14 cellular contexts compared by ENCODE assay signal in genomic region chr1:76068542-76068941, GRCh38. TPM values are rescaled to one million over a fixed set of nuclear protein-coding genes. Genes with fewer than 3 reads are reported as not detected.
A peak's percentile ranks its signal among the peaks of the same experiment; 100 is the strongest.
DNase-seq lines count a peak whose midpoint lies in the region; ATAC-seq and TF ChIP-seq lines count a peak whose summit lies in the region.
"Had no signal": no experiment of that assay in that cellular context is flagged by ENCODE, and none has a peak within 500 bp of the region (broad histone marks: within the 10 kb centered on the region; RNA-seq: fewer than 3 reads in every experiment).

No MANE protein-coding gene starts in this region.

- TF ChIP-seq CTCF in PC-9 (conservative IDR thresholded peaks at IDR 0.05) (no peak), osteoblast (IDR thresholded peaks at IDR 0.05; ENCODE audit: extremely low read depth, low read depth, low read length) (no peak)

- no peaks in the 10 kb centered on the region for H3K79me2 ChIP-seq in PC-9 (ENCODE audit: low read depth)
- H3K79me2 ChIP-seq in osteoblast (ENCODE audit: insufficient read depth, low read length), result no peaks in the 10 kb centered on the region

- H3K4me2 ChIP-seq in PC-9 (0 out of 2 replicates have a peak overlapping the region, but pooled peaks have one; percentile 20), osteoblast (ENCODE audit: insufficient read depth, low read length) (peak overlapping the region; percentile 9)

- peaks cover 12% of the 10 kb centered on the region for H3K4me1 ChIP-seq in PC-9 (replicated peaks; ENCODE audit: insufficient read depth)
- H3K4me1 ChIP-seq in osteoblast (ENCODE audit: insufficient read depth, low read length), result peaks cover 5% of the 10 kb centered on the region

- POLR2A ChIA-PET in PC-9 (lab: Charles Lee; ENCODE audit: unreplicated experiment), result no interaction called here

- intact Hi-C loops in PC-9 (cut with micrococcal nuclease; ENCODE audit: unreplicated experiment), result no loop called here

- no peaks in the 10 kb centered on the region for H3K9me3 ChIP-seq in PC-9 (ENCODE audit: insufficient read depth, low read depth)
- H3K9me3 ChIP-seq in osteoblast (ENCODE audit: low read depth, low read length), result no peaks in the 10 kb centered on the region

- CTCF ChIA-PET in PC-9 (lab: Charles Lee), result no interaction called here

- H3K27ac ChIP-seq in PC-9, result no peak overlapping the region
- no peak overlapping the region for H3K27ac ChIP-seq in osteoblast (ENCODE audit: low read depth, low read length)
- H3K27ac ChIP-seq: RWPE1, skin epidermis had no signal

- in situ Hi-C loops in Caki2 (cut with HindIII; ENCODE audit: low pct_unique_long_range_greater_than_20kb, low sequenced_read_pairs), result no loop called here

- H3K4me3 ChIP-seq in PC-9, result no peak overlapping the region
- H3K4me3 ChIP-seq in osteoblast (ENCODE audit: insufficient read depth, low read length), result no peak overlapping the region
- H3K4me3 ChIP-seq: skin epidermis had no signal

- no peaks in the 10 kb centered on the region for H3K27me3 ChIP-seq in PC-9 (ENCODE audit: insufficient read depth, low read depth)
- H3K27me3 ChIP-seq in osteoblast (ENCODE audit: insufficient read depth, low read length), result no peaks in the 10 kb centered on the region

- H3K9me2 ChIP-seq in PC-9 (ENCODE audit: insufficient read depth), result no peaks in the 10 kb centered on the region

- ATAC-seq in HG03097 (IDR thresholded peaks at IDR 0.05; ENCODE audit: low FRiP score, unreplicated experiment), result no peak
- ATAC-seq: natural killer cell treated with Interleukin-12 subunit alpha and Interleukin-12 subunit beta and Interleukin-15 and Interleukin-18, amount 100 ng/mL, for 72 hours had no signal

- H4K20me1 ChIP-seq in PC-9 (ENCODE audit: insufficient read depth), result no peaks in the 10 kb centered on the region
- no peaks in the 10 kb centered on the region for H4K20me1 ChIP-seq in osteoblast (ENCODE audit: insufficient read depth, low read length)

- H3F3A ChIP-seq in PC-9 (ENCODE audit: insufficient read depth, low read depth), result no peaks in the 10 kb centered on the region

- H2AFZ ChIP-seq in PC-9, result no peak overlapping the region
- no peak overlapping the region for H2AFZ ChIP-seq in osteoblast (ENCODE audit: low read length)

- DNase-seq in Caki2 (ENCODE audit: low read depth) (peak; percentile 7), PC-9 (no peak), fibroblast of gingiva (ENCODE audit: low read depth) (peak; percentile 10), osteoblast (ENCODE audit: insufficient read length, low spot score, missing footprints) (no peak), SK-N-DZ (ENCODE audit: low spot score) (no peak), iPS-NIHi11 (ENCODE audit: low spot score) (no peak)
- no peak for DNase-seq in activated effector memory CD4-positive, alpha-beta T cell treated with anti-CD3 and anti-CD28 coated beads, Interleukin-2, amount 50 U/mL, for 16 hours
- DNase-seq: activated CD8-positive, alpha-beta memory T cell treated with anti-CD3 and anti-CD28 coated beads for 24 hours; activated naive CD4-positive, alpha-beta T cell treated with Interleukin-2 at 50 U/mL for 16 hours; NCI-H524 treated with DMSO at 0.1 percent for 48 hours had no signal

- BruUV-seq in PC-9 (replicated peaks; lab: Mats Ljungman, UMichigan), result no TSS peak

- no peaks in the 10 kb centered on the region for H3K36me3 ChIP-seq in PC-9 (ENCODE audit: low read depth)
- H3K36me3 ChIP-seq in osteoblast (ENCODE audit: insufficient read depth, low read length), result no peaks in the 10 kb centered on the region

RNA-seq across cellular contexts. Expression of gene ST6GALNAC3, which starts 6.0 kb away (rescaled TPM):
- 0.06 and 0.81 TPM in 2 replicates for total RNA-seq in Caki2 (2014; rRNA removed; shearing (Covaris generic); ENCODE audit: low replicate concordance)
- total RNA-seq in PC-9 (2021) (0.04 TPM in 1 of 2 replicates, not detected in the other), osteoblast (under 0.01 TPM in 1 of 2 replicates, not detected in the other)
- polyA plus RNA-seq in SK-N-DZ (2014; cell fraction: cytosol; rRNA removed), result 9.0 and 9.2 TPM in 2 replicates
- polyA plus RNA-seq in SK-N-DZ (2014; cell fraction: nucleus; rRNA removed), result 3.4 and 8.7 TPM in 2 replicates

Comparison
In these comparisons a context has a peak if more than half of its experiments do, and no peak if none do; other contexts are left out.
1. DNase-seq: peak in Caki2 (single experiment) and fibroblast of gingiva (single experiment); none in PC-9 (0 of 2), osteoblast (single experiment), SK-N-DZ (single experiment), activated effector memory CD4-positive, alpha-beta T cell treated with anti-CD3 and anti-CD28 coated beads, Interleukin-2, amount 50 U/mL, for 16 hours (single experiment) and iPS-NIHi11 (single experiment).